ENCODE assay signal across 21 cellular contexts in the genomic region with DNA sequence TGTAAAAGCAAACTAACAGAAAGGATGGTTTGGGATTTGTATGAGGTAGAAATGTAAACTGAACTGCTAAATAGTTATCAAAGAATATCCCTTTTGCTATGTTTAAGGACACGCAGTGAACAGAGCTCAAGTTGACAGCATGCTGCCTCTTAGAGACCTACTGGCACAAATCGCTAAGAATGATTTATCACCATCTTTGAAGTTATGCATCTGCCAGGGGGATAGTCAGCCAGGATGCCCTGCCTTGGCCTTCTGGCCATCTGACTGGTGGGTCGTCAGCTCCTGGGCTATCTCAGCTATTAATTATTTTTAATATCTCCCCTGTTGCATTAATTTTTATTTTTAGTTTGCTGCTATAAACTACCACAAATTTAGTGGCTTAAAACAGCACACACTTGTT.
"Had no signal": no experiment of that assay in that cellular context is flagged by ENCODE, and none has a peak within 500 bp of the region (broad histone marks: within the 10 kb centered on the region; RNA-seq: fewer than 3 reads in every experiment).

No MANE protein-coding gene starts in this region.

- FAIRE-seq: keratinocyte, urothelium cell line had no signal

- DNase-seq: activated CD4-positive, alpha-beta memory T cell treated with anti-CD3 and anti-CD28 coated beads, Interleukin-2, amount 10 ng/mL, durations not matched to agents 7 days and 5 days; activated CD4-positive, alpha-beta T cell treated with anti-CD3 and anti-CD28 coated beads for 48 hours; activated CD4-positive, CD25-positive, alpha-beta regulatory T cell; activated CD8-positive, alpha-beta memory T cell treated with anti-CD3 and anti-CD28 coated beads, Interleukin-2, amount 10 ng/mL, durations not matched to agents 7 days and 5 days; activated naive CD4-positive, alpha-beta T cell; activated naive CD8-positive, alpha-beta T cell treated with anti-CD3 and anti-CD28 coated beads for 36 hours; amniotic stem cell; effector CD8-positive, alpha-beta T cell; gastrocnemius medialis; head of caudate nucleus; left lung; mammary epithelial cell; stimulated activated CD4-positive, alpha-beta T cell treated with anti-CD3 and anti-CD28 coated beads, Interleukin-12 subunit alpha, Interleukin-12 subunit beta, amount 100 ng/mL, for 4 hours; stimulated activated CD4-positive, alpha-beta T cell treated with anti-CD3 and anti-CD28 coated beads, Interleukin-1b, Interleukin-23, amount 100 ng/mL, for 48 hours; stimulated activated CD8-positive, alpha-beta memory T cell treated with anti-CD3 and anti-CD28 coated beads, Interleukin-4, amount 100 ng/mL, for 48 hours had no signal

- H3K27ac ChIP-seq: cardiac muscle cell, gastrocnemius medialis, left lung, tibial nerve had no signal

- H3K27me3 ChIP-seq: cardiac muscle cell, gastrocnemius medialis, left lung, tibial nerve had no signal

- H3K4me1 ChIP-seq: gastrocnemius medialis had no signal

- ATAC-seq: activated CD8-positive, alpha-beta memory T cell treated with anti-CD3 and anti-CD28 coated beads, Interleukin-2, amount 10 ng/mL, durations not matched to agents 7 days and 5 days; activated T-helper 17 cell treated with anti-CD3 and anti-CD28 coated beads, Interleukin-2, amount 50 U/mL, for 72 hours; esophagus mucosa; gastrocnemius medialis; left lung had no signal

- H3K4me3 ChIP-seq: cardiac muscle cell, gastrocnemius medialis, left lung, tibial nerve had no signal

- H3K9me3 ChIP-seq: gastrocnemius medialis, left lung, tibial nerve had no signal

- H3K36me3 ChIP-seq: cardiac muscle cell, gastrocnemius medialis, left lung, tibial nerve had no signal
